In genomic region chr2:122999823-123000222, GRCh38 we compare ENCODE assay signal across 15 cellular contexts.
DNase-seq lines count a peak whose midpoint lies in the region; ATAC-seq and TF ChIP-seq lines count a peak whose summit lies in the region.
"Had no signal": no experiment of that assay in that cellular context is flagged by ENCODE, and none has a peak within 500 bp of the region (broad histone marks: within the 10 kb centered on the region; RNA-seq: fewer than 3 reads in every experiment).

No MANE protein-coding gene starts in this region.

- in situ Hi-C loops in SK-MEL-5 (cut with HindIII; ENCODE audit: low pct_unique_long_range_greater_than_20kb, low sequenced_read_pairs) = no loop called here

- peak overlapping the region; percentile 24 for H3K27ac Mint-ChIP-seq in neural progenitor cell
- H3K27ac Mint-ChIP-seq in naive thymus-derived CD8-positive, alpha-beta T cell = no peak overlapping the region
- H3K27ac Mint-ChIP-seq: CD14-positive monocyte had no signal

- no peak overlapping the region for H2AFZ ChIP-seq in neural progenitor cell (replicated peaks)

- peaks cover 17% of the 10 kb centered on the region for H3K9me3 Mint-ChIP-seq in neural progenitor cell
- peaks cover 3 to 67% (median 19%) of the 10 kb centered on the region in 9 donors for H3K9me3 Mint-ChIP-seq in naive thymus-derived CD8-positive, alpha-beta T cell

- H3K36me3 ChIP-seq in H7 (replicated peaks; ENCODE audit: control insufficient read depth, insufficient read depth, low read length) (no peaks in the 10 kb centered on the region), neural progenitor cell (no peaks in the 10 kb centered on the region), left ventricle myocardium inferior (no peaks in the 10 kb centered on the region)

- H3K27me3 Mint-ChIP-seq in neural progenitor cell (ENCODE audit: insufficient read depth, low read depth) = peaks cover 5% of the 10 kb centered on the region
- H3K27me3 Mint-ChIP-seq in naive thymus-derived CD8-positive, alpha-beta T cell = no peaks in the 10 kb centered on the region

- H3K27me3 ChIP-seq in H7 (ENCODE audit: control insufficient read depth, insufficient read depth, low read length) = no peaks in the 10 kb centered on the region
- no peaks in the 10 kb centered on the region for H3K27me3 ChIP-seq in neural progenitor cell
- H3K27me3 ChIP-seq in left ventricle myocardium inferior (ENCODE audit: low read depth) = no peaks in the 10 kb centered on the region

- intact Hi-C loops in left ventricle myocardium inferior (cut with micrococcal nuclease) = no loop called here

- no peak overlapping the region for H3K4me3 ChIP-seq in H7 (ENCODE audit: insufficient read depth, low read depth, low read length)
- peak overlapping the region; percentile 24 for H3K4me3 ChIP-seq in neural progenitor cell
- H3K4me3 ChIP-seq in left ventricle myocardium inferior = no peak overlapping the region
- H3K4me3 ChIP-seq: SK-N-MC had no signal

- peaks cover 22% of the 10 kb centered on the region for H3K4me1 ChIP-seq in neural progenitor cell
- no peaks in the 10 kb centered on the region for H3K4me1 ChIP-seq in left ventricle myocardium inferior

- peaks cover 28% of the 10 kb centered on the region for H3F3A ChIP-seq in neural progenitor cell (ENCODE audit: low read depth)

- H3K27ac ChIP-seq in neural progenitor cell (peak overlapping the region; percentile 73), left ventricle myocardium inferior (replicated peaks) (no peak overlapping the region)
- H3K27ac ChIP-seq: SK-N-MC had no signal

- TF ChIP-seq CTCF in neural progenitor cell (IDR thresholded peaks at IDR 0.05) = no peak
- no peak for TF ChIP-seq CTCF in left ventricle myocardium inferior (IDR thresholded peaks at IDR 0.05; ENCODE audit: borderline replicate concordance)

- DNase-seq in H7 (peak; percentile 22), SK-MEL-5 (ENCODE audit: low read depth, low spot score) (peak; percentile 9), iPS DF 19.7 (ENCODE audit: low read depth, low spot score) (peak; percentile 79), neural progenitor cell (ENCODE audit: low spot score) (peak; percentile 75), NCI-H524 (lab: John Stamatoyannopoulos, UW) (no peak), left ventricle myocardium inferior (no peak), COLO668 (lab: John Stamatoyannopoulos, UW; ENCODE audit: unreplicated experiment) (no peak)
- DNase-seq in naive thymus-derived CD8-positive, alpha-beta T cell = no peak
- DNase-seq: Caco-2, DMS53, NCI-H146, NCI-H2081 treated with DMSO at 0.1 percent for 48 hours, NCI-H526 had no signal

- H3K9me3 ChIP-seq in neural progenitor cell (ENCODE audit: low read depth) (no peaks in the 10 kb centered on the region), left ventricle myocardium inferior (replicated peaks) (peaks cover 18% of the 10 kb centered on the region)
- H3K9me3 ChIP-seq: Caco-2 had no signal

- no peaks in the 10 kb centered on the region for H3K36me3 Mint-ChIP-seq in neural progenitor cell
- H3K36me3 Mint-ChIP-seq in naive thymus-derived CD8-positive, alpha-beta T cell = no peaks in the 10 kb centered on the region
- H3K36me3 Mint-ChIP-seq: CD14-positive monocyte had no signal

- H3K4me1 Mint-ChIP-seq in neural progenitor cell = peaks cover 24% of the 10 kb centered on the region
- no peaks in the 10 kb centered on the region for H3K4me1 Mint-ChIP-seq in naive thymus-derived CD8-positive, alpha-beta T cell
- H3K4me1 Mint-ChIP-seq: CD14-positive monocyte had no signal

- no peaks in the 10 kb centered on the region for H3K79me2 ChIP-seq in neural progenitor cell (ENCODE audit: low read depth)

- peak overlapping the region; percentile 46 for H3K4me3 Mint-ChIP-seq in neural progenitor cell
- H3K4me3 Mint-ChIP-seq in naive thymus-derived CD8-positive, alpha-beta T cell = no peak overlapping the region
- H3K4me3 Mint-ChIP-seq: CD14-positive monocyte had no signal

- no peaks in the 10 kb centered on the region for H4K20me1 ChIP-seq in neural progenitor cell (ENCODE audit: low read depth)

- POLR2A ChIA-PET in naive thymus-derived CD8-positive, alpha-beta T cell (lab: Charles Lee) = no interaction called here

- ATAC-seq in naive thymus-derived CD8-positive, alpha-beta T cell = no peak

- peak overlapping the region; percentile 69 for H3K4me2 ChIP-seq in neural progenitor cell

- no peak overlapping the region for H3K9ac ChIP-seq in neural progenitor cell

Comparison
In these comparisons a context has a peak if more than half of its experiments do, and no peak if none do; other contexts are left out.
1. DNase-seq: peak in H7 (single experiment), SK-MEL-5 (single experiment), iPS DF 19.7 (single experiment) and neural progenitor cell (single experiment); none in naive thymus-derived CD8-positive, alpha-beta T cell (0 of 10), NCI-H524 (0 of 2), left ventricle myocardium inferior (single experiment) and COLO668 (single experiment).